ENCODE assay signal across 11 cellular contexts in genomic region chr1:248823517-248824001, GRCh38. TPM values are rescaled to one million over a fixed set of nuclear protein-coding genes. Genes with fewer than 3 reads are reported as not detected.
DNase-seq lines count a peak whose midpoint lies in the region; ATAC-seq, FAIRE-seq and TF ChIP-seq lines count a peak whose summit lies in the region.
"Had no signal": no experiment of that assay in that cellular context is flagged by ENCODE, and none has a peak within 500 bp of the region (broad histone marks: within the 10 kb centered on the region; RNA-seq: fewer than 3 reads in every experiment).

No MANE protein-coding gene starts in this region.

- H3K36me3 ChIP-seq in endothelial cell of umbilical vein (ENCODE audit: control insufficient read depth in 2 of 2, extremely low read depth in 1 of 2, insufficient read depth in 2 of 2, low read length in 2 of 2) = peaks cover 4 to 16% of the 10 kb centered on the region in 2 experiments
- peaks cover 26% of the 10 kb centered on the region for H3K36me3 ChIP-seq in effector memory CD4-positive, alpha-beta T cell (ENCODE audit: control insufficient read depth, insufficient read depth, low read length)

- TF ChIP-seq POLR2A in endothelial cell of umbilical vein (IDR thresholded peaks at IDR 0.05; ENCODE audit: low read depth, low read length) = no peak

- POLR2A ChIA-PET in endothelial cell of umbilical vein (lab: Charles Lee) (no interaction called here), GM10248 (lab: Yijun Ruan, JAX) (no interaction called here)

- peaks cover 10% of the 10 kb centered on the region for H3K36me3 Mint-ChIP-seq in progenitor cell of endocrine pancreas (ENCODE audit: insufficient read depth)

- dilution Hi-C loops in endothelial cell of umbilical vein (cut with MboI; ENCODE audit: extremely low pct_ligation_motif_present, low sequenced_read_pairs) = no loop called here

- H3K9me3 Mint-ChIP-seq in progenitor cell of endocrine pancreas (ENCODE audit: low read depth) = no peaks in the 10 kb centered on the region

- H2AFZ ChIP-seq in endothelial cell of umbilical vein (ENCODE audit: low read depth, low read length) = no peak overlapping the region

- no peak overlapping the region for H3K4me3 ChIP-seq in endothelial cell of umbilical vein (replicated peaks in 1 of 3; ENCODE audit: insufficient read depth in 1 of 3, low read depth in 1 of 3, low read length in 3 of 3)
- H3K4me3 ChIP-seq in effector memory CD4-positive, alpha-beta T cell (ENCODE audit: insufficient read depth, low read depth, low read length, poor library complexity, severe bottlenecking) = no peak overlapping the region

- intact Hi-C loops in endothelial cell of umbilical vein (cut with micrococcal nuclease) = no loop called here

- TF ChIP-seq CTCF in endothelial cell of umbilical vein (IDR thresholded peaks at IDR 0.05; ENCODE audit: extremely low read depth in 1 of 2, insufficient read depth in 1 of 2, low read depth in 1 of 2, low read length in 2 of 2) (no peak), progenitor cell of endocrine pancreas (IDR thresholded peaks at IDR 0.05; ENCODE audit: unreplicated experiment) (no peak), GM10248 (IDR thresholded peaks at IDR 0.05; ENCODE audit: control extremely low read depth, extremely low read depth, low read depth, missing control alignments) (no peak)

- H3K79me2 ChIP-seq in endothelial cell of umbilical vein (ENCODE audit: control insufficient read depth, insufficient read depth, low read length) = peaks cover 57% of the 10 kb centered on the region

- no peaks in the 10 kb centered on the region for H3K9me3 ChIP-seq in endothelial cell of umbilical vein (replicated peaks; ENCODE audit: control insufficient read depth, insufficient read depth, low read length)
- no peaks in the 10 kb centered on the region for H3K9me3 ChIP-seq in effector memory CD4-positive, alpha-beta T cell (ENCODE audit: control insufficient read depth, low read length)

- no TSS peak for BruUV-seq in endothelial cell of umbilical vein (replicated peaks; lab: Mats Ljungman, UMichigan)

- peak overlapping the region; percentile 95 for H3K4me3 Mint-ChIP-seq in progenitor cell of endocrine pancreas (ENCODE audit: low read depth)

- peaks cover 38% of the 10 kb centered on the region for H3K4me1 ChIP-seq in endothelial cell of umbilical vein (ENCODE audit: control insufficient read depth, extremely low read depth, insufficient read depth, low read length)
- peaks cover 33% of the 10 kb centered on the region for H3K4me1 ChIP-seq in effector memory CD4-positive, alpha-beta T cell (ENCODE audit: control insufficient read depth, insufficient read depth, low read length, poor library complexity, severe bottlenecking)

- ATAC-seq in GM19452 (IDR thresholded peaks at IDR 0.05; ENCODE audit: unreplicated experiment) = no peak

- H3K4me1 Mint-ChIP-seq in progenitor cell of endocrine pancreas (ENCODE audit: low read depth) = peaks cover 28% of the 10 kb centered on the region

- no peak overlapping the region for H3K27ac ChIP-seq in endothelial cell of umbilical vein (ENCODE audit: insufficient read depth, low read depth, low read length)
- H3K27ac ChIP-seq in effector memory CD4-positive, alpha-beta T cell (ENCODE audit: insufficient read depth, low read length, poor library complexity, severe bottlenecking) = no peak overlapping the region

- H3K9me1 ChIP-seq in endothelial cell of umbilical vein (replicated peaks; ENCODE audit: control insufficient read depth, extremely low read depth, insufficient read depth, low read length) = no peaks in the 10 kb centered on the region

- CTCF ChIA-PET in endothelial cell of umbilical vein (lab: Charles Lee) = interaction anchor here (1.1 kb wide), 1 partner anchor 16 kb away, joined by 3 read pairs; no protein-coding TSS in a partner anchor
- CTCF ChIA-PET in GM10248 (lab: Yijun Ruan, JAX) = interaction anchor here (1.6 to 7.9 kb wide), 3 partner anchors 11 to 419 kb away, joined by 5 to 41 read pairs (median 13); no protein-coding TSS in a partner anchor

- H3K4me2 ChIP-seq in endothelial cell of umbilical vein (ENCODE audit: insufficient read depth, low read length) = no peak overlapping the region

- peak overlapping the region; percentile 33 for H3K27ac Mint-ChIP-seq in progenitor cell of endocrine pancreas

- H3K9ac ChIP-seq in endothelial cell of umbilical vein (replicated peaks; ENCODE audit: extremely low read depth, insufficient read depth, low read length) = no peak overlapping the region

- H4K20me1 ChIP-seq in endothelial cell of umbilical vein (replicated peaks; ENCODE audit: control insufficient read depth, extremely low read depth, insufficient read depth, low read length) = no peaks in the 10 kb centered on the region

- no peaks in the 10 kb centered on the region for H3K27me3 Mint-ChIP-seq in progenitor cell of endocrine pancreas

- FAIRE-seq in endothelial cell of umbilical vein (lab: Jason Lieb, UNC) = peak; percentile 31

- H3K27me3 ChIP-seq in endothelial cell of umbilical vein (ENCODE audit: control insufficient read depth in 2 of 2, insufficient read depth in 2 of 2, low read length in 2 of 2) = no peaks in the 10 kb centered on the region
- no peaks in the 10 kb centered on the region for H3K27me3 ChIP-seq in effector memory CD4-positive, alpha-beta T cell (replicated peaks; ENCODE audit: control insufficient read depth, insufficient read depth, low read length, poor library complexity, severe bottlenecking)

- peak; percentile 78 for DNase-seq in GM03348 (ENCODE audit: low spot score)
- DNase-seq in RKO (ENCODE audit: low spot score) = peak; percentile 98
- DNase-seq in endothelial cell of umbilical vein (ENCODE audit: low read depth, low spot score) = no peak
- DNase-seq in progenitor cell of endocrine pancreas (ENCODE audit: low spot score, unreplicated experiment) = no peak
- DNase-seq in SIG-M5 treated with dmso at 0.1 percent for 504 hours (lab: John Stamatoyannopoulos, UW; ENCODE audit: unreplicated experiment) = no peak
- no peak for DNase-seq in effector memory CD4-positive, alpha-beta T cell
- DNase-seq in GM10248 (ENCODE audit: extremely low spot score) = no peak
- DNase-seq: hippocampal formation; NCI-H1048; stimulated activated CD4-positive, alpha-beta T cell treated with anti-CD3 and anti-CD28 coated beads, Interleukin-2, amount 100 ng/mL, for 48 hours had no signal

TF ChIP-seq in endothelial cell of umbilical vein, 7 proteins besides CTCF, POLR2A, EP300 and RAD21:
- TF ChIP-seq MAX (IDR thresholded peaks at IDR 0.05; ENCODE audit: insufficient read depth, insufficient read length) (no peak), FOS (IDR thresholded peaks at IDR 0.05; ENCODE audit: borderline replicate concordance, insufficient read depth, low read length) (no peak), GATA2 (IDR thresholded peaks at IDR 0.05; ENCODE audit: insufficient read depth, insufficient read length, low read depth, low read length) (no peak), MYC (IDR thresholded peaks at IDR 0.05; ENCODE audit: low read depth, low read length) (no peak), POLR2AphosphoS5 (IDR thresholded peaks at IDR 0.05; ENCODE audit: insufficient read depth, low read depth, low read length) (no peak), EZH2 (IDR thresholded peaks at IDR 0.05; ENCODE audit: borderline replicate concordance, low read depth, low read length, severe bottlenecking) (no peak), JUN (IDR thresholded peaks at IDR 0.05; ENCODE audit: borderline replicate concordance, insufficient read depth, insufficient read length, low read depth) (no peak)

RNA-seq across cellular contexts. Expression of gene SH3BP5L, which starts 2.2 kb away (rescaled TPM):
- total RNA-seq in endothelial cell of umbilical vein (24.7 and 26.5 TPM in 2 replicates), progenitor cell of endocrine pancreas (32.5 and 35.1 TPM in 2 replicates)
- polyA plus RNA-seq in endothelial cell of umbilical vein = 22.9 and 24.7 TPM in 2 replicates
- polyA plus RNA-seq in endothelial cell of umbilical vein (2011; cell fraction: cytosol; rRNA removed) = 20.0 and 23.7 TPM in 2 replicates
- 34.8 and 35.9 TPM in 2 replicates for polyA plus RNA-seq in endothelial cell of umbilical vein (2011; cell fraction: nucleus; rRNA removed)
- polyA plus RNA-seq in endothelial cell of umbilical vein (2012) = 12.4 TPM in 2 replicates
- polyA minus RNA-seq in endothelial cell of umbilical vein = 23.0 and 29.6 TPM in 2 replicates
- 11.8 TPM for polyA minus RNA-seq in endothelial cell of umbilical vein (2011; cell fraction: cytosol; rRNA and poly(A)+ RNA removed)
- polyA minus RNA-seq in endothelial cell of umbilical vein (2011; cell fraction: nucleus; rRNA and poly(A)+ RNA removed) = 24.3 and 29.0 TPM in 2 replicates

RNA-seq across cellular contexts. Expression of gene ZNF672, which starts 14.5 kb away (rescaled TPM):
- total RNA-seq in endothelial cell of umbilical vein (20.1 and 21.5 TPM in 2 replicates), progenitor cell of endocrine pancreas (36.8 and 37.2 TPM in 2 replicates)
- 29.6 and 30.6 TPM in 2 replicates for polyA plus RNA-seq in endothelial cell of umbilical vein
- polyA plus RNA-seq in endothelial cell of umbilical vein (2011; cell fraction: cytosol; rRNA removed) = 17.8 TPM in 2 replicates
- 18.1 and 18.4 TPM in 2 replicates for polyA plus RNA-seq in endothelial cell of umbilical vein (2011; cell fraction: nucleus; rRNA removed)
- polyA plus RNA-seq in endothelial cell of umbilical vein (2012) = 9.1 and 9.4 TPM in 2 replicates
- polyA minus RNA-seq in endothelial cell of umbilical vein = 23.9 and 28.1 TPM in 2 replicates
- polyA minus RNA-seq in endothelial cell of umbilical vein (2011; cell fraction: cytosol; rRNA and poly(A)+ RNA removed) = 33.8 TPM
- polyA minus RNA-seq in endothelial cell of umbilical vein (2011; cell fraction: nucleus; rRNA and poly(A)+ RNA removed) = 14.1 and 14.7 TPM in 2 replicates

RNA-seq across cellular contexts. Expression of gene ZNF692, which starts 35.3 kb away (rescaled TPM):
- total RNA-seq in endothelial cell of umbilical vein = 36.6 and 38.6 TPM in 2 replicates
- 32.6 and 33.6 TPM in 2 replicates for polyA plus RNA-seq in endothelial cell of umbilical vein
- 16.3 and 22.5 TPM in 2 replicates for polyA plus RNA-seq in endothelial cell of umbilical vein (2011; cell fraction: cytosol; rRNA removed)
- 241 TPM in 2 replicates for polyA plus RNA-seq in endothelial cell of umbilical vein (2011; cell fraction: nucleus; rRNA removed)
- 21.9 and 23.0 TPM in 2 replicates for polyA plus RNA-seq in endothelial cell of umbilical vein (2012)
- 13.2 and 18.1 TPM in 2 replicates for polyA minus RNA-seq in endothelial cell of umbilical vein
- 12.1 TPM for polyA minus RNA-seq in endothelial cell of umbilical vein (2011; cell fraction: cytosol; rRNA and poly(A)+ RNA removed)
- 17.5 and 21.1 TPM in 2 replicates for polyA minus RNA-seq in endothelial cell of umbilical vein (2011; cell fraction: nucleus; rRNA and poly(A)+ RNA removed)
- 107 and 109 TPM in 2 replicates for total RNA-seq in progenitor cell of endocrine pancreas

Comparison
In these comparisons a context has a peak if more than half of its experiments do, and no peak if none do; other contexts are left out.
1. DNase-seq: peak in GM03348 (single experiment) and RKO (single experiment); none in endothelial cell of umbilical vein (single experiment), progenitor cell of endocrine pancreas (single experiment), SIG-M5 treated with dmso at 0.1 percent for 504 hours (single experiment), effector memory CD4-positive, alpha-beta T cell (0 of 3) and GM10248 (single experiment).